ENCODE assay signal across 3 cellular contexts in genomic region chr3:195601753-195602152, GRCh38. TPM values are rescaled to one million over a fixed set of nuclear protein-coding genes. Genes with fewer than 3 reads are reported as not detected.
"Had no signal": no experiment of that assay in that cellular context is flagged by ENCODE, and none has a peak within 500 bp of the region (broad histone marks: within the 10 kb centered on the region; RNA-seq: fewer than 3 reads in every experiment).

No MANE protein-coding gene starts in this region.

RNA-seq across cellular contexts. Expression of gene APOD, which starts 18.0 kb away (rescaled TPM):
- total RNA-seq: OCI-LY7, PC-3, SJSA1 had no signal
